7 cellular contexts compared by ENCODE assay signal in the genomic region with DNA sequence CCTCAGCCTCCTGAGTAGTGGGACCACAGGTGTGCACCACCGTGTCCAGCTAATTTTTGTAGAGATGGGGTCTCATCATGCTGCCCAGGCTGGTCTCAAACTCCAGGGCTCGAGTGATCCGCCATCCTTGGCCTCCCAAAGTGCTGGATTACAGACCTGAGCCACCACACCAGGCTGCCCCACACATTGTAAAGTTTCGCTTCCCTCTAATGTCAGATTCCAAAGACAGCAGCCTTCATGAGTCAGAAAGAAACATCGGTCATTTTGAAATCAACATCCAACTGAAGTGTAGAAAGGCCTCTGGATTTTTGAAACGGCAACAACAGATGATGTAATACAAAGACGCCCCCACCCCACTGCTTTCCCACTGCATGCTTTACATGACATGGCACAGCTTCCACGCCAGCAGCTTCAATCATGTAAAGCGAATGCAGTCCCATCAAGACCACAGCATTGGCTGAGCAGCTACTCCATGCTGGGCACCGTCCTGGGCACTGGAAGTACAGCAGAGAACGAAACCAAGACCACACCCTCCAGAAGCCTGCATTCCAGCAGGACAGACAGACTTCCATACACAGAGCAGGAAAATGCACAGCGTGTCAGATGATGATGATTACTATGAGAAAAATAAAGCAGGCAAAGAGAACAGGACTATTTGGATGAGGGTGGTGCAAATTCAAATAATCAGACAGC. TPM values are rescaled to one million over a fixed set of nuclear protein-coding genes. Genes with fewer than 3 reads are reported as not detected.
DNase-seq lines count a peak whose midpoint lies in the region; ATAC-seq, FAIRE-seq and TF ChIP-seq lines count a peak whose summit lies in the region.
"Not testable (repeated sequence)": the region's sequence is repeated elsewhere in the genome, so short reads cannot be mapped to it uniquely, and the experiment has no call there.

No MANE protein-coding gene starts in this region.

- not testable (repeated sequence) for H3K27me3 ChIP-seq in RWPE2 (ENCODE audit: insufficient read depth, poor library complexity, severe bottlenecking); GM12878 (replicated peaks in 1 of 2; ENCODE audit: control insufficient read depth in 2 of 2, insufficient read depth in 2 of 2, low read length in 1 of 2); heart right ventricle; lower lobe of right lung (ENCODE audit: low read depth); naive thymus-derived CD4-positive, alpha-beta T cell (ENCODE audit: control insufficient read depth in 2 of 2, insufficient read depth in 2 of 2, low read length in 2 of 2)

- in situ Hi-C loops in GM12878 (cut with MboI), result not testable (repeated sequence)

- not testable (repeated sequence) for TF ChIP-seq POLR2A in GM12878 (IDR thresholded peaks at IDR 0.05; ENCODE audit: low read depth, low read length)

- not testable (repeated sequence) for H3K27ac ChIP-seq in RWPE2 (ENCODE audit: poor library complexity, severe bottlenecking); GM12878 (ENCODE audit: control insufficient read depth, insufficient read depth); heart right ventricle; lower lobe of right lung; naive thymus-derived CD4-positive, alpha-beta T cell (ENCODE audit: low read depth, low read length)

- H3K9me3 Mint-ChIP-seq in activated T-cell treated with anti-CD3 and anti-CD28 coated beads, Interleukin-2, amount 50 U/mL, for 72 hours; naive thymus-derived CD4-positive, alpha-beta T cell; stimulated activated memory B cell treated with anti-CD40 and anti-IgM and Interleukin-4, amounts not matched to agents 10 μg/mL and 1 μg/mL and 100 μg/mL, for 72 hours: not testable (repeated sequence)

- ATAC-seq in RWPE2 (ENCODE audit: low read depth) (peak; percentile 29; the same call in 1 of the 3 replicates), GM12878 (peak; percentile 80), heart right ventricle (peak in 5 of 8 donors; percentile 24 to 44 (median 30)), lower lobe of right lung (peak; percentile 57 to 77)
- ATAC-seq in activated T-cell treated with anti-CD3 and anti-CD28 coated beads, Interleukin-2, amount 50 U/mL, for 72 hours (replicated peaks in 1 of 2), result peak; percentile 48 to 65
- peak; percentile 80 for ATAC-seq in naive thymus-derived CD4-positive, alpha-beta T cell
- ATAC-seq in stimulated activated memory B cell treated with anti-CD40 and anti-IgM and Interleukin-4, amounts not matched to agents 10 μg/mL and 1 μg/mL and 100 μg/mL, for 72 hours, result peak; percentile 73

- H3K4me3 ChIP-seq in RWPE2 (ENCODE audit: severe bottlenecking); GM12878; heart right ventricle; lower lobe of right lung; naive thymus-derived CD4-positive, alpha-beta T cell (ENCODE audit: low read length): not testable (repeated sequence)

- no CpG with 5 or more reads among the region's 12 CpGs for WGBS in GM12878 (ENCODE audit: insufficient coverage, insufficient replicate concordance, low lambda C conversion rate, missing lambda C conversion rate)
- no CpG with 5 or more reads among the region's 12 CpGs for WGBS in heart right ventricle, 2 donors

- H3K4me1 Mint-ChIP-seq in activated T-cell treated with anti-CD3 and anti-CD28 coated beads, Interleukin-2, amount 50 U/mL, for 72 hours (ENCODE audit: low read depth); naive thymus-derived CD4-positive, alpha-beta T cell; stimulated activated memory B cell treated with anti-CD40 and anti-IgM and Interleukin-4, amounts not matched to agents 10 μg/mL and 1 μg/mL and 100 μg/mL, for 72 hours: not testable (repeated sequence)

- not testable (repeated sequence) for H3K27me3 Mint-ChIP-seq in activated T-cell treated with anti-CD3 and anti-CD28 coated beads, Interleukin-2, amount 50 U/mL, for 72 hours (ENCODE audit: low read depth); naive thymus-derived CD4-positive, alpha-beta T cell; stimulated activated memory B cell treated with anti-CD40 and anti-IgM and Interleukin-4, amounts not matched to agents 10 μg/mL and 1 μg/mL and 100 μg/mL, for 72 hours

- not testable (repeated sequence) for H3K4me1 ChIP-seq in RWPE2 (ENCODE audit: insufficient read depth, poor library complexity, severe bottlenecking); GM12878 (ENCODE audit: control insufficient read depth, insufficient read depth, low read length); heart right ventricle; lower lobe of right lung; naive thymus-derived CD4-positive, alpha-beta T cell (ENCODE audit: control insufficient read depth in 2 of 2, insufficient read depth in 2 of 2, low read length in 2 of 2)

- TF ChIP-seq CTCF in RWPE2 (IDR thresholded peaks at IDR 0.05; ENCODE audit: poor library complexity, severe bottlenecking); GM12878 (IDR thresholded peaks at IDR 0.05 in 2 of 3, conservative IDR thresholded peaks at IDR 0.05 in 1 of 3; ENCODE audit: control insufficient read depth in 2 of 3, extremely low read depth in 1 of 3, insufficient read depth in 1 of 3, low read depth in 3 of 3, low read length in 3 of 3); heart right ventricle (IDR thresholded peaks at IDR 0.05); lower lobe of right lung (IDR thresholded peaks at IDR 0.05): not testable (repeated sequence)

- POLR2A ChIA-PET in GM12878 (lab: Charles Lee); naive thymus-derived CD4-positive, alpha-beta T cell (lab: Charles Lee): not testable (repeated sequence)

- intact Hi-C loops in GM12878 (cut with micrococcal nuclease; ENCODE audit: unreplicated experiment); heart right ventricle (cut with DNase I); lower lobe of right lung (cut with DNase I); naive thymus-derived CD4-positive, alpha-beta T cell (cut with micrococcal nuclease): not testable (repeated sequence)

- not testable (repeated sequence) for TF ChIP-seq EP300 in GM12878 (IDR thresholded peaks at IDR 0.05; ENCODE audit: borderline replicate concordance in 1 of 2, control insufficient read depth in 1 of 2, low read depth in 2 of 2, low read length in 2 of 2)

- SMC1A ChIA-PET in GM12878 (lab: Charles Lee; ENCODE audit: uncharacterized antibody, unreplicated experiment), result not testable (repeated sequence)

- not testable (repeated sequence) for BruUV-seq in GM12878 (replicated peaks; lab: Mats Ljungman, UMichigan)

- DNase-seq in RWPE2 (ENCODE audit: low spot score); activated T-cell treated with anti-CD3 and anti-CD28 coated beads, Interleukin-2, amount 50 U/mL, for 72 hours; GM12878 (ENCODE audit: low read depth, low spot score); heart right ventricle; lower lobe of right lung; naive thymus-derived CD4-positive, alpha-beta T cell: not testable (repeated sequence)

- RAD21 ChIA-PET in GM12878 (lab: Charles Lee; ENCODE audit: unreplicated experiment), result not testable (repeated sequence)

- not testable (repeated sequence) for TF ChIP-seq RAD21 in GM12878 (IDR thresholded peaks at IDR 0.05; ENCODE audit: insufficient read depth, low read depth, low read length)

- H3K27ac Mint-ChIP-seq in activated T-cell treated with anti-CD3 and anti-CD28 coated beads, Interleukin-2, amount 50 U/mL, for 72 hours; naive thymus-derived CD4-positive, alpha-beta T cell; stimulated activated memory B cell treated with anti-CD40 and anti-IgM and Interleukin-4, amounts not matched to agents 10 μg/mL and 1 μg/mL and 100 μg/mL, for 72 hours: not testable (repeated sequence)

- FAIRE-seq in GM12878 (lab: Jason Lieb, UNC), result not testable (repeated sequence)

- not testable (repeated sequence) for H3K79me2 ChIP-seq in GM12878 (ENCODE audit: control insufficient read depth, insufficient read depth, low read length)

- H3K36me3 ChIP-seq in RWPE2 (ENCODE audit: low read depth); GM12878 (ENCODE audit: control insufficient read depth in 2 of 2, insufficient read depth in 2 of 2, low read length in 1 of 2); heart right ventricle; lower lobe of right lung; naive thymus-derived CD4-positive, alpha-beta T cell (ENCODE audit: control insufficient read depth in 2 of 3, insufficient read depth in 3 of 3, low read length in 3 of 3): not testable (repeated sequence)

- not testable (repeated sequence) for H3K4me2 ChIP-seq in GM12878 (ENCODE audit: control insufficient read depth, insufficient read depth)

- not testable (repeated sequence) for H4K20me1 ChIP-seq in GM12878 (ENCODE audit: control insufficient read depth, insufficient read depth)

- not testable (repeated sequence) for H3K4me3 Mint-ChIP-seq in activated T-cell treated with anti-CD3 and anti-CD28 coated beads, Interleukin-2, amount 50 U/mL, for 72 hours; naive thymus-derived CD4-positive, alpha-beta T cell; stimulated activated memory B cell treated with anti-CD40 and anti-IgM and Interleukin-4, amounts not matched to agents 10 μg/mL and 1 μg/mL and 100 μg/mL, for 72 hours

- CTCF ChIA-PET in GM12878 (lab: Yijun Ruan, JAX); naive thymus-derived CD4-positive, alpha-beta T cell (lab: Charles Lee): not testable (repeated sequence)

- not testable (repeated sequence) for H3K36me3 Mint-ChIP-seq in activated T-cell treated with anti-CD3 and anti-CD28 coated beads, Interleukin-2, amount 50 U/mL, for 72 hours (ENCODE audit: insufficient read depth in 2 of 2); naive thymus-derived CD4-positive, alpha-beta T cell; stimulated activated memory B cell treated with anti-CD40 and anti-IgM and Interleukin-4, amounts not matched to agents 10 μg/mL and 1 μg/mL and 100 μg/mL, for 72 hours

- not testable (repeated sequence) for H3K9ac ChIP-seq in GM12878 (ENCODE audit: control insufficient read depth, insufficient read depth, low read length)

- not testable (repeated sequence) for H2AFZ ChIP-seq in GM12878 (ENCODE audit: control insufficient read depth, low read depth, low read length)

- H3K9me3 ChIP-seq in RWPE2 (ENCODE audit: severe bottlenecking); GM12878 (replicated peaks; ENCODE audit: control insufficient read depth, insufficient read depth, low read length); heart right ventricle; lower lobe of right lung; naive thymus-derived CD4-positive, alpha-beta T cell (ENCODE audit: control insufficient read depth in 2 of 3, low read length in 3 of 3): not testable (repeated sequence)

RNA-seq across cellular contexts. Expression of a gene that starts 37.4 kb away (rescaled TPM):
- 10 to 100 TPM; 44.8 to 50.2 TPM for total RNA-seq in activated T-cell treated with anti-CD3 and anti-CD28 coated beads, Interleukin-2, amount 50 U/mL, for 72 hours
- 17.9 and 27.0 TPM in 2 replicates for total RNA-seq in GM12878 (2013; cell fraction: nucleolus; rRNA removed)
- total RNA-seq in GM12878 (2014; rRNA removed) (36.1 and 40.9 TPM in 2 replicates), GM12878 (2014; rRNA removed; fragmentation: Illumina TruSeq; extraction: Trizol) (24.1 and 24.2 TPM in 2 replicates), GM12878 (2021) (36.1 and 36.5 TPM in 2 replicates), heart right ventricle (10 to 100 TPM in 6 of 10 donors, 1 to 10 TPM in 4; 8.5 to 22.4 (median 11.7) TPM), lower lobe of right lung (24.8 TPM)
- 16.7 TPM for polyA plus RNA-seq in GM12878 (2011; ENCODE audit: low read depth)
- polyA plus RNA-seq in GM12878 (2011; rRNA removed) (42.4 and 50.2 TPM in 2 replicates), GM12878 (2014; fragmentation: Illumina TruSeq; extraction: Trizol) (18.1 and 24.7 TPM in 2 replicates), GM12878 (2014; fragmentation: Nextera tagmentation; extraction: Ambion mirVana) (1 to 10 TPM in 1 of 2 experiments, under 1 TPM in 1; 0.58 to 3.0 TPM), GM12878 (2014; rRNA removed) (56.4 and 57.9 TPM in 2 replicates), GM12878 (2016; fragmentation: Nextera tagmentation; extraction: Ambion mirVana) (10 to 100 TPM; 38.1 to 42.3 TPM), heart right ventricle (10 to 100 TPM in 1 of 2 donors, 1 to 10 TPM in 1; 8.7 to 11.7 TPM)
- polyA plus RNA-seq in GM12878 (2011; cell fraction: cytosol; rRNA removed), result 62.7 and 95.3 TPM in 2 replicates
- 42.2 and 48.1 TPM in 2 replicates for polyA plus RNA-seq in GM12878 (2011; cell fraction: nucleus; rRNA removed)
- polyA plus RNA-seq in GM12878 (2012), result 23.3 and 35.2 TPM in 2 replicates
- polyA minus RNA-seq in GM12878 (2011; rRNA and poly(A)+ RNA removed), result 34.3 and 36.0 TPM in 2 replicates
- 13.5 and 17.0 TPM in 2 replicates for polyA minus RNA-seq in GM12878 (2011; cell fraction: cytosol; rRNA and poly(A)+ RNA removed)
- polyA minus RNA-seq in GM12878 (2011; cell fraction: nucleus; rRNA and poly(A)+ RNA removed), result 39.0 and 51.4 TPM in 2 replicates
- total RNA-seq in naive thymus-derived CD4-positive, alpha-beta T cell, result 10 to 100 TPM; 21.4 to 37.5 (median 24.6) TPM
- polyA plus RNA-seq in naive thymus-derived CD4-positive, alpha-beta T cell, result 10 to 100 TPM; 15.7 to 26.2 TPM

Comparison
In these comparisons a context has a peak if more than half of its experiments do, and no peak if none do; other contexts are left out.
1. ATAC-seq: peak in every context shown above with its lines; median percentile 80 in GM12878; 80 in naive thymus-derived CD4-positive, alpha-beta T cell; 73 in stimulated activated memory B cell treated with anti-CD40 and anti-IgM and Interleukin-4, amounts not matched to agents 10 μg/mL and 1 μg/mL and 100 μg/mL, for 72 hours; 67 in lower lobe of right lung; 56 in activated T-cell treated with anti-CD3 and anti-CD28 coated beads, Interleukin-2, amount 50 U/mL, for 72 hours; 30 in heart right ventricle; 29 in RWPE2.